Comparison of ENCODE assay signal across 26 cellular contexts in the genomic region with DNA sequence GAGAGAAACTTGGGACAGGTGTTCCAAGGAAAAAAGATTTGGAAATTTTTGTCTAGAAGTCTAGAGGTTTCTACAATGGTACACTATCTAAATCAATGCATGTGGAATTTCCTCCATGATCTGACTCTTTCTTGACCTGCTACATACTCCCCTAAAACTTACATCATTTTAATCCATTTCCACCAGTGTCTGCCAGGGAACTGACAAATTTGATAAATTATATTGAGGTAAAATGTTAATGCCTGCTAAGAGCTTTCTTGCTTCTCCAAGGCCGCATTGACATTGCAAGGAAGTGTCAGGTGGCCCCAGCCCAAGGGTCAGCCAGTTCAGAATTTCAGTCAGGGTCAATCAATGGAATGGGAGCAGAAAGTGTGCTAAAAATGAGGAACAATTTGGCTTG.
"Had no signal": no experiment of that assay in that cellular context is flagged by ENCODE, and none has a peak within 500 bp of the region (broad histone marks: within the 10 kb centered on the region; RNA-seq: fewer than 3 reads in every experiment).

No MANE protein-coding gene starts in this region.

- H3K9me3 ChIP-seq: MG63, SJCRH30 had no signal

- H3K27me3 ChIP-seq: SJCRH30 had no signal

- H3K36me3 ChIP-seq: MG63, SJCRH30 had no signal

- DNase-seq: Karpas-422; KG1; MG63; NCI-H1092; NCI-H1105 treated with DMSO at 0.1 percent for 48 hours; NCI-H1417 treated with DMSO at 0.1 percent for 48 hours; NCI-H146; NCI-H1694 treated with DMSO at 0.1 percent for 48 hours; NCI-H1930; NCI-H2081; NCI-H2107; NCI-H2227 treated with DMSO at 0.1 percent for 48 hours; NCI-H446; NCI-H510A; NCI-H524 treated with DMSO at 0.1 percent for 48 hours; NCI-H69; NCI-H774; NK-92 treated with Interleukin-12 subunit alpha and Interleukin-12 subunit beta, amount 100 ng/mL, for 24 hours; PC-3; SHP77 treated with DMSO at 0.1 percent for 48 hours; SJCRH30; SW 1271 had no signal

- FAIRE-seq: HTR-8/SVneo had no signal

- H3K27ac ChIP-seq: HL-60, SJCRH30 had no signal

- H3K4me3 ChIP-seq: MG63, SJCRH30 had no signal

- H3K4me1 ChIP-seq: SJCRH30 had no signal

- ATAC-seq: Panc1, PC-3, Right ventricle myocardium inferior had no signal
